ENCODE assay signal across 9 cellular contexts in genomic region chr2:73110622-73111299, GRCh38. TPM values are rescaled to one million over a fixed set of nuclear protein-coding genes. Genes with fewer than 3 reads are reported as not detected.
DNase-seq lines count a peak whose midpoint lies in the region; FAIRE-seq and TF ChIP-seq lines count a peak whose summit lies in the region.
"Had no signal": no experiment of that assay in that cellular context is flagged by ENCODE, and none has a peak within 500 bp of the region (broad histone marks: within the 10 kb centered on the region; RNA-seq: fewer than 3 reads in every experiment).

No MANE protein-coding gene starts in this region.

- peaks cover 19% of the 10 kb centered on the region for H3F3A ChIP-seq in MM.1S (ENCODE audit: insufficient read depth, low read length)

- DNase-seq in MM.1S (no peak), endothelial cell of umbilical vein (ENCODE audit: low read depth, low spot score) (peak; percentile 37), NCI-H2107 treated with DMSO at 0.1 percent for 48 hours (lab: John Stamatoyannopoulos, UW; ENCODE audit: unreplicated experiment) (no peak), NCI-H2196 (lab: John Stamatoyannopoulos, UW; ENCODE audit: unreplicated experiment) (no peak), A172 (ENCODE audit: low spot score) (no peak)
- DNase-seq in stimulated activated CD8-positive, alpha-beta memory T cell treated with anti-CD3 and anti-CD28 coated beads, Interleukin-4, amount 100 ng/mL, for 48 hours, result no peak

- H3K9ac ChIP-seq in BLaER1 (peak overlapping the region; percentile 84), MM.1S (ENCODE audit: low read length) (peak overlapping the region; percentile 72; the same call in 1 of the 2 replicates), endothelial cell of umbilical vein (replicated peaks; ENCODE audit: extremely low read depth, insufficient read depth, low read length) (peak overlapping the region; percentile 71)

- H3K36me3 ChIP-seq in BLaER1, result peaks cover 21% of the 10 kb centered on the region
- H3K36me3 ChIP-seq in MM.1S (replicated peaks; ENCODE audit: insufficient read depth, low read length), result no peaks in the 10 kb centered on the region
- peaks cover 0 to under 1% of the 10 kb centered on the region in 2 experiments for H3K36me3 ChIP-seq in endothelial cell of umbilical vein (ENCODE audit: control insufficient read depth in 2 of 2, extremely low read depth in 1 of 2, insufficient read depth in 2 of 2, low read length in 2 of 2)

- dilution Hi-C loops in endothelial cell of umbilical vein (cut with MboI; ENCODE audit: extremely low pct_ligation_motif_present, low sequenced_read_pairs), result no loop called here

- H3K27me3 ChIP-seq in BLaER1, result peaks cover 4% of the 10 kb centered on the region; the same call in 1 of the 2 replicates
- H3K27me3 ChIP-seq in MM.1S (replicated peaks; ENCODE audit: insufficient read depth, low read length), result no peaks in the 10 kb centered on the region
- no peaks in the 10 kb centered on the region for H3K27me3 ChIP-seq in endothelial cell of umbilical vein (ENCODE audit: control insufficient read depth in 2 of 2, insufficient read depth in 2 of 2, low read length in 2 of 2)

- CTCF ChIA-PET in endothelial cell of umbilical vein (lab: Charles Lee), result interaction anchor here (0.9 to 6.6 kb wide), 9 partner anchors 12 to 218 kb away, joined by 3 to 69 read pairs (median 6); no protein-coding TSS in a partner anchor

- TF ChIP-seq CTCF in MM.1S (IDR thresholded peaks at IDR 0.05; ENCODE audit: low read length) (no peak), endothelial cell of umbilical vein (IDR thresholded peaks at IDR 0.05; ENCODE audit: extremely low read depth in 1 of 2, insufficient read depth in 1 of 2, low read depth in 1 of 2, low read length in 2 of 2) (no peak), nephron (IDR thresholded peaks at IDR 0.05; ENCODE audit: unreplicated experiment in 3 of 3) (no peak)

- H3K4me1 Mint-ChIP-seq in nephron, result peaks cover 22% of the 10 kb centered on the region

- peak overlapping the region; percentile 82; the same call in 1 of the 2 replicates for H3K27ac ChIP-seq in BLaER1
- H3K27ac ChIP-seq in MM.1S (ENCODE audit: low read length), result no peak overlapping the region
- H3K27ac ChIP-seq in endothelial cell of umbilical vein (ENCODE audit: insufficient read depth, low read depth, low read length), result peak overlapping the region; percentile 60

- no peaks in the 10 kb centered on the region for H3K9me3 ChIP-seq in BLaER1
- H3K9me3 ChIP-seq in MM.1S (replicated peaks; ENCODE audit: insufficient read depth, low read length), result no peaks in the 10 kb centered on the region
- H3K9me3 ChIP-seq in endothelial cell of umbilical vein (replicated peaks; ENCODE audit: control insufficient read depth, insufficient read depth, low read length), result no peaks in the 10 kb centered on the region

- H3K4me2 ChIP-seq in BLaER1 (peak overlapping the region; percentile 98), MM.1S (ENCODE audit: low read depth, low read length) (peak overlapping the region; percentile 98), endothelial cell of umbilical vein (ENCODE audit: insufficient read depth, low read length) (peak overlapping the region; percentile 79)

- peak overlapping the region; percentile 87 to 95 (median 92) for H3K4me3 Mint-ChIP-seq in nephron

- H4K20me1 ChIP-seq in BLaER1 (peaks cover 66% of the 10 kb centered on the region), MM.1S (ENCODE audit: insufficient read depth, low read length) (no peaks in the 10 kb centered on the region), endothelial cell of umbilical vein (replicated peaks; ENCODE audit: control insufficient read depth, extremely low read depth, insufficient read depth, low read length) (no peaks in the 10 kb centered on the region)

- no peaks in the 10 kb centered on the region for H3K36me3 Mint-ChIP-seq in nephron (ENCODE audit: low read depth)

- H3K4me1 ChIP-seq in BLaER1 (peaks cover 42% of the 10 kb centered on the region), MM.1S (ENCODE audit: low read length) (peaks cover 10% of the 10 kb centered on the region; the same call in 1 of the 2 replicates), endothelial cell of umbilical vein (ENCODE audit: control insufficient read depth, extremely low read depth, insufficient read depth, low read length) (peaks cover 25% of the 10 kb centered on the region)

- H3K9me3 Mint-ChIP-seq in nephron, result no peaks in the 10 kb centered on the region

- H3K4me3 ChIP-seq in BLaER1 (peak overlapping the region; percentile 91), MM.1S (ENCODE audit: low read length) (peak overlapping the region; percentile 77), endothelial cell of umbilical vein (replicated peaks in 1 of 3; ENCODE audit: insufficient read depth in 1 of 3, low read depth in 1 of 3, low read length in 3 of 3) (peak overlapping the region; percentile 37 to 74 (median 73))

- POLR2A ChIA-PET in endothelial cell of umbilical vein (lab: Charles Lee), result interaction anchor here (0.7 kb wide), 1 partner anchor 298 kb away, joined by 3 read pairs; no protein-coding TSS in a partner anchor

- TSS peak; percentile 15 for BruUV-seq in endothelial cell of umbilical vein (replicated peaks; lab: Mats Ljungman, UMichigan)

- no peaks in the 10 kb centered on the region for H3K9me1 ChIP-seq in endothelial cell of umbilical vein (replicated peaks; ENCODE audit: control insufficient read depth, extremely low read depth, insufficient read depth, low read length)

- H3K27ac Mint-ChIP-seq in nephron, result peak overlapping the region; percentile 84 to 96 (median 92)

- intact Hi-C loops in endothelial cell of umbilical vein (cut with micrococcal nuclease), result loop anchor here (1.0 to 2.0 kb wide), 3 partner anchors 24 to 46 kb away; no protein-coding TSS in a partner anchor

- H3K9me2 ChIP-seq in MM.1S (replicated peaks; ENCODE audit: insufficient read depth, low read length), result no peaks in the 10 kb centered on the region

- no peak overlapping the region for H2AFZ ChIP-seq in MM.1S (ENCODE audit: low read length)
- H2AFZ ChIP-seq in endothelial cell of umbilical vein (ENCODE audit: low read depth, low read length), result no peak overlapping the region

- TF ChIP-seq POLR2A in endothelial cell of umbilical vein (IDR thresholded peaks at IDR 0.05; ENCODE audit: low read depth, low read length), result no peak

- H3K79me2 ChIP-seq in MM.1S (ENCODE audit: low read length) (peaks cover 56% of the 10 kb centered on the region), endothelial cell of umbilical vein (ENCODE audit: control insufficient read depth, insufficient read depth, low read length) (peaks cover 57% of the 10 kb centered on the region)

- H3K27me3 Mint-ChIP-seq in nephron (ENCODE audit: low read depth), result peaks cover 34% of the 10 kb centered on the region

- peak; percentile 12 for FAIRE-seq in endothelial cell of umbilical vein (lab: Jason Lieb, UNC)
- FAIRE-seq: GM12892 had no signal

TF ChIP-seq in endothelial cell of umbilical vein, 7 proteins besides CTCF, POLR2A, EP300 and RAD21:
- TF ChIP-seq EZH2 (IDR thresholded peaks at IDR 0.05; ENCODE audit: borderline replicate concordance, low read depth, low read length, severe bottlenecking) (no peak), MYC (IDR thresholded peaks at IDR 0.05; ENCODE audit: low read depth, low read length) (no peak), JUN (IDR thresholded peaks at IDR 0.05; ENCODE audit: borderline replicate concordance, insufficient read depth, insufficient read length, low read depth) (no peak), FOS (IDR thresholded peaks at IDR 0.05; ENCODE audit: borderline replicate concordance, insufficient read depth, low read length) (no peak), GATA2 (IDR thresholded peaks at IDR 0.05; ENCODE audit: insufficient read depth, insufficient read length, low read depth, low read length) (no peak), MAX (IDR thresholded peaks at IDR 0.05; ENCODE audit: insufficient read depth, insufficient read length) (no peak), POLR2AphosphoS5 (IDR thresholded peaks at IDR 0.05; ENCODE audit: insufficient read depth, low read depth, low read length) (no peak)
TF ChIP-seq in endothelial cell of umbilical vein: peak in this region for 0.

RNA-seq across cellular contexts. Expression of gene RAB11FIP5, which starts 2.0 kb away (rescaled TPM):
- 47.0 and 49.4 TPM in 2 replicates for total RNA-seq in endothelial cell of umbilical vein
- polyA plus RNA-seq in endothelial cell of umbilical vein, result 32.4 and 36.6 TPM in 2 replicates
- polyA plus RNA-seq in endothelial cell of umbilical vein (2011; cell fraction: cytosol; rRNA removed), result 35.8 and 36.8 TPM in 2 replicates
- polyA plus RNA-seq in endothelial cell of umbilical vein (2011; cell fraction: nucleus; rRNA removed), result 28.3 and 31.5 TPM in 2 replicates
- polyA plus RNA-seq in endothelial cell of umbilical vein (2012), result 56.4 and 64.0 TPM in 2 replicates
- 71.5 and 74.9 TPM in 2 replicates for polyA minus RNA-seq in endothelial cell of umbilical vein
- polyA minus RNA-seq in endothelial cell of umbilical vein (2011; cell fraction: cytosol; rRNA and poly(A)+ RNA removed), result 9.1 TPM
- 17.6 and 20.4 TPM in 2 replicates for polyA minus RNA-seq in endothelial cell of umbilical vein (2011; cell fraction: nucleus; rRNA and poly(A)+ RNA removed)
- 52.2 and 58.8 TPM in 2 replicates for total RNA-seq in A172 (2014; rRNA removed; shearing (Covaris generic))

RNA-seq across cellular contexts. Expression of gene SFXN5, which starts 39.2 kb away (rescaled TPM):
- total RNA-seq in endothelial cell of umbilical vein, result 24.6 and 28.6 TPM in 2 replicates
- polyA plus RNA-seq in endothelial cell of umbilical vein, result 18.7 and 22.8 TPM in 2 replicates
- polyA plus RNA-seq in endothelial cell of umbilical vein (2011; cell fraction: cytosol; rRNA removed), result 11.2 and 12.2 TPM in 2 replicates
- polyA plus RNA-seq in endothelial cell of umbilical vein (2011; cell fraction: nucleus; rRNA removed), result 56.4 and 81.3 TPM in 2 replicates
- polyA plus RNA-seq in endothelial cell of umbilical vein (2012), result 11.2 and 11.4 TPM in 2 replicates
- 31.9 and 33.2 TPM in 2 replicates for polyA minus RNA-seq in endothelial cell of umbilical vein
- 14.3 TPM for polyA minus RNA-seq in endothelial cell of umbilical vein (2011; cell fraction: cytosol; rRNA and poly(A)+ RNA removed)
- polyA minus RNA-seq in endothelial cell of umbilical vein (2011; cell fraction: nucleus; rRNA and poly(A)+ RNA removed), result 30.8 and 36.2 TPM in 2 replicates
- total RNA-seq in A172 (2014; rRNA removed; shearing (Covaris generic)), result 17.5 and 33.4 TPM in 2 replicates
